In the genomic region with DNA sequence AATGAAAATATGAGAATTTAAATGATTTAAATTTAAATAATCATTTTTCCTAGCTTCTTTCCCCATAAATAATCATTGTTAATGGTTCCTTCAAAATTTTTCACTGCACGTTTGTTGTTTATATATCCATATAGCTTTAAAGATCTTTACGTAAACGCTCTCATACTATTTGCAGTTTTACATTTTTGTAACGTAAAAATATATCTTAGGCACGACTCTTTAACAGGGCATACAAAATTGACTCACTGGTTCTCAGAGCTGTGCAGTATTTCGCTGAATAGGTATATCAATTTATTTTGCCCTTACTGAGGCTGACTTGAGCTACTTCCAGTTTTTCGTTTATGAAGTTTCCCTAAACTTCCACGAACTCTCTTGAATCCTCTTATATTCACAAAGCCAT, we compare ENCODE assay signal across 1 cellular context.
TF ChIP-seq lines count a peak whose summit lies in the region.

No MANE protein-coding gene starts in this region.

TF ChIP-seq in K562, 482 proteins besides CTCF, POLR2A, EP300 and RAD21 (continued from another document):
- TF ChIP-seq, protein P1, sequence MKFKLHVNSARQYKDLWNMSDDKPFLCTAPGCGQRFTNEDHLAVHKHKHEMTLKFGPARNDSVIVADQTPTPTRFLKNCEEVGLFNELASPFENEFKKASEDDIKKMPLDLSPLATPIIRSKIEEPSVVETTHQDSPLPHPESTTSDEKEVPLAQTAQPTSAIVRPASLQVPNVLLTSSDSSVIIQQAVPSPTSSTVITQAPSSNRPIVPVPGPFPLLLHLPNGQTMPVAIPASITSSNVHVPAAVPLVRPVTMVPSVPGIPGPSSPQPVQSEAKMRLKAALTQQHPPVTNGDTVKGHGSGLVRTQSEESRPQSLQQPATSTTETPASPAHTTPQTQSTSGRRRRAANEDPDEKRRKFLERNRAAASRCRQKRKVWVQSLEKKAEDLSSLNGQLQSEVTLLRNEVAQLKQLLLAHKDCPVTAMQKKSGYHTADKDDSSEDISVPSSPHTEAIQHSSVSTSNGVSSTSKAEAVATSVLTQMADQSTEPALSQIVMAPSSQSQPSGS (CRISPR knock-in tag; IDR thresholded peaks at IDR 0.05) = no peak
- TF ChIP-seq IRF1 (CRISPR knock-in tag; IDR thresholded peaks at IDR 0.05; ENCODE audit: borderline replicate concordance) (no peak), MTF1 (CRISPR knock-in tag; IDR thresholded peaks at IDR 0.05; ENCODE audit: borderline replicate concordance) (0 out of 2 replicates have a peak, but pooled peaks have one; percentile 53), ELF1 (tag; IDR thresholded peaks at IDR 0.05) (no peak), SIN3B (IDR thresholded peaks at IDR 0.05; ENCODE audit: low read depth) (no peak), CEBPG (CRISPR knock-in tag; IDR thresholded peaks at IDR 0.05) (no peak), CEBPG (tag; conservative IDR thresholded peaks at IDR 0.05 in 1 of 2, IDR thresholded peaks at IDR 0.05 in 1 of 2) (no peak), ZC3H8 (IDR thresholded peaks at IDR 0.05) (no peak), CXXC5 (CRISPR knock-in tag; IDR thresholded peaks at IDR 0.05) (no peak), MAZ (CRISPR knock-in tag; conservative IDR thresholded peaks at IDR 0.05 in 1 of 2, IDR thresholded peaks at IDR 0.05 in 1 of 2) (no peak), NFATC3 (IDR thresholded peaks at IDR 0.05) (no peak), PPARD (CRISPR knock-in tag; IDR thresholded peaks at IDR 0.05) (0 out of 2 replicates have a peak, but pooled peaks have one; percentile 47), ZNF277 (CRISPR knock-in tag; IDR thresholded peaks at IDR 0.05; ENCODE audit: borderline replicate concordance) (peak; percentile 97), MAX (CRISPR knock-in tag; IDR thresholded peaks at IDR 0.05) (no peak), ZNF79 (CRISPR knock-in tag; IDR thresholded peaks at IDR 0.05; ENCODE audit: low read depth) (no peak), ZNF696 (CRISPR knock-in tag; conservative IDR thresholded peaks at IDR 0.05) (no peak)
- TF ChIP-seq, protein P2, sequence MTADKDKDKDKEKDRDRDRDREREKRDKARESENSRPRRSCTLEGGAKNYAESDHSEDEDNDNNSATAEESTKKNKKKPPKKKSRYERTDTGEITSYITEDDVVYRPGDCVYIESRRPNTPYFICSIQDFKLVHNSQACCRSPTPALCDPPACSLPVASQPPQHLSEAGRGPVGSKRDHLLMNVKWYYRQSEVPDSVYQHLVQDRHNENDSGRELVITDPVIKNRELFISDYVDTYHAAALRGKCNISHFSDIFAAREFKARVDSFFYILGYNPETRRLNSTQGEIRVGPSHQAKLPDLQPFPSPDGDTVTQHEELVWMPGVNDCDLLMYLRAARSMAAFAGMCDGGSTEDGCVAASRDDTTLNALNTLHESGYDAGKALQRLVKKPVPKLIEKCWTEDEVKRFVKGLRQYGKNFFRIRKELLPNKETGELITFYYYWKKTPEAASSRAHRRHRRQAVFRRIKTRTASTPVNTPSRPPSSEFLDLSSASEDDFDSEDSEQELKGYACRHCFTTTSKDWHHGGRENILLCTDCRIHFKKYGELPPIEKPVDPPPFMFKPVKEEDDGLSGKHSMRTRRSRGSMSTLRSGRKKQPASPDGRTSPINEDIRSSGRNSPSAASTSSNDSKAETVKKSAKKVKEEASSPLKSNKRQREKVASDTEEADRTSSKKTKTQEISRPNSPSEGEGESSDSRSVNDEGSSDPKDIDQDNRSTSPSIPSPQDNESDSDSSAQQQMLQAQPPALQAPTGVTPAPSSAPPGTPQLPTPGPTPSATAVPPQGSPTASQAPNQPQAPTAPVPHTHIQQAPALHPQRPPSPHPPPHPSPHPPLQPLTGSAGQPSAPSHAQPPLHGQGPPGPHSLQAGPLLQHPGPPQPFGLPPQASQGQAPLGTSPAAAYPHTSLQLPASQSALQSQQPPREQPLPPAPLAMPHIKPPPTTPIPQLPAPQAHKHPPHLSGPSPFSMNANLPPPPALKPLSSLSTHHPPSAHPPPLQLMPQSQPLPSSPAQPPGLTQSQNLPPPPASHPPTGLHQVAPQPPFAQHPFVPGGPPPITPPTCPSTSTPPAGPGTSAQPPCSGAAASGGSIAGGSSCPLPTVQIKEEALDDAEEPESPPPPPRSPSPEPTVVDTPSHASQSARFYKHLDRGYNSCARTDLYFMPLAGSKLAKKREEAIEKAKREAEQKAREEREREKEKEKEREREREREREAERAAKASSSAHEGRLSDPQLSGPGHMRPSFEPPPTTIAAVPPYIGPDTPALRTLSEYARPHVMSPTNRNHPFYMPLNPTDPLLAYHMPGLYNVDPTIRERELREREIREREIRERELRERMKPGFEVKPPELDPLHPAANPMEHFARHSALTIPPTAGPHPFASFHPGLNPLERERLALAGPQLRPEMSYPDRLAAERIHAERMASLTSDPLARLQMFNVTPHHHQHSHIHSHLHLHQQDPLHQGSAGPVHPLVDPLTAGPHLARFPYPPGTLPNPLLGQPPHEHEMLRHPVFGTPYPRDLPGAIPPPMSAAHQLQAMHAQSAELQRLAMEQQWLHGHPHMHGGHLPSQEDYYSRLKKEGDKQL (CRISPR knock-in tag; IDR thresholded peaks at IDR 0.05; ENCODE audit: borderline replicate concordance) = no peak
- TF ChIP-seq, protein P3, sequence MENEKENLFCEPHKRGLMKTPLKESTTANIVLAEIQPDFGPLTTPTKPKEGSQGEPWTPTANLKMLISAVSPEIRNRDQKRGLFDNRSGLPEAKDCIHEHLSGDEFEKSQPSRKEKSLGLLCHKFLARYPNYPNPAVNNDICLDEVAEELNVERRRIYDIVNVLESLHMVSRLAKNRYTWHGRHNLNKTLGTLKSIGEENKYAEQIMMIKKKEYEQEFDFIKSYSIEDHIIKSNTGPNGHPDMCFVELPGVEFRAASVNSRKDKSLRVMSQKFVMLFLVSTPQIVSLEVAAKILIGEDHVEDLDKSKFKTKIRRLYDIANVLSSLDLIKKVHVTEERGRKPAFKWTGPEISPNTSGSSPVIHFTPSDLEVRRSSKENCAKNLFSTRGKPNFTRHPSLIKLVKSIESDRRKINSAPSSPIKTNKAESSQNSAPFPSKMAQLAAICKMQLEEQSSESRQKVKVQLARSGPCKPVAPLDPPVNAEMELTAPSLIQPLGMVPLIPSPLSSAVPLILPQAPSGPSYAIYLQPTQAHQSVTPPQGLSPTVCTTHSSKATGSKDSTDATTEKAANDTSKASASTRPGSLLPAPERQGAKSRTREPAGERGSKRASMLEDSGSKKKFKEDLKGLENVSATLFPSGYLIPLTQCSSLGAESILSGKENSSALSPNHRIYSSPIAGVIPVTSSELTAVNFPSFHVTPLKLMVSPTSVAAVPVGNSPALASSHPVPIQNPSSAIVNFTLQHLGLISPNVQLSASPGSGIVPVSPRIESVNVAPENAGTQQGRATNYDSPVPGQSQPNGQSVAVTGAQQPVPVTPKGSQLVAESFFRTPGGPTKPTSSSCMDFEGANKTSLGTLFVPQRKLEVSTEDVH (IDR thresholded peaks at IDR 0.05; ENCODE audit: low read depth, partially characterized antibody) = no peak
- TF ChIP-seq, protein P4, sequence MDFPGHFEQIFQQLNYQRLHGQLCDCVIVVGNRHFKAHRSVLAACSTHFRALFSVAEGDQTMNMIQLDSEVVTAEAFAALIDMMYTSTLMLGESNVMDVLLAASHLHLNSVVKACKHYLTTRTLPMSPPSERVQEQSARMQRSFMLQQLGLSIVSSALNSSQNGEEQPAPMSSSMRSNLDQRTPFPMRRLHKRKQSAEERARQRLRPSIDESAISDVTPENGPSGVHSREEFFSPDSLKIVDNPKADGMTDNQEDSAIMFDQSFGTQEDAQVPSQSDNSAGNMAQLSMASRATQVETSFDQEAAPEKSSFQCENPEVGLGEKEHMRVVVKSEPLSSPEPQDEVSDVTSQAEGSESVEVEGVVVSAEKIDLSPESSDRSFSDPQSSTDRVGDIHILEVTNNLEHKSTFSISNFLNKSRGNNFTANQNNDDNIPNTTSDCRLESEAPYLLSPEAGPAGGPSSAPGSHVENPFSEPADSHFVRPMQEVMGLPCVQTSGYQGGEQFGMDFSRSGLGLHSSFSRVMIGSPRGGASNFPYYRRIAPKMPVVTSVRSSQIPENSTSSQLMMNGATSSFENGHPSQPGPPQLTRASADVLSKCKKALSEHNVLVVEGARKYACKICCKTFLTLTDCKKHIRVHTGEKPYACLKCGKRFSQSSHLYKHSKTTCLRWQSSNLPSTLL (IDR thresholded peaks at IDR 0.05) = no peak
